Comparison of ENCODE assay signal across 14 cellular contexts in the genomic region with DNA sequence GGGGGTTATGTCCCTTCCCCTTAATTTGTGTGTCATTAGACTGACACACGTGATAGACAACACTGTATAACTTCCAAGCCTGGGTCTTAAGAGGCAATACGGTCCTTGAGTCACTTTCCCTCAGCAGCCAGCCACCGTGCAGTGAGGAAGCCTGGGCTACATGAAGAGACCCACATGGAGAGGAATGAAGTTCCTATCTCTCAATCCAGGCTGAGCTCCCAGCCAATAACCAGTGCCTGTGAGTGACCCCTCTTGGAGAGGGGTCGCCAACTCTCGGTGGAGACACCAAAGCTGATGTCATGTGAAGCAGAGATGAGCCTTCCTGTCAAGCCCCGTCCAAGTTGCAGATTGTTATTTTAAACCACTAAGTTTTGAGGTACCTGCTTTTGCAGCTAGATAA.
"Had no signal": no experiment of that assay in that cellular context is flagged by ENCODE, and none has a peak within 500 bp of the region (broad histone marks: within the 10 kb centered on the region; RNA-seq: fewer than 3 reads in every experiment).

No MANE protein-coding gene starts in this region.

- H3K27ac ChIP-seq: brain microvascular endothelial cell, left lung, pancreas, thyroid gland, uterus had no signal

- H3K27me3 ChIP-seq: brain microvascular endothelial cell, left lung, pancreas, thyroid gland, uterus had no signal

- H3K4me3 ChIP-seq: left lung, pancreas, thyroid gland, uterus had no signal

- H3K36me3 ChIP-seq: brain microvascular endothelial cell, left lung, pancreas, thyroid gland, uterus had no signal

- DNase-seq: activated CD4-positive, alpha-beta memory T cell treated with anti-CD3 and anti-CD28 coated beads, Interleukin-2, amount 10 ng/mL, durations not matched to agents 7 days and 5 days; activated gamma-delta T cell; activated T-cell treated with anti-CD3 and anti-CD28 coated beads, Interleukin-2, amount 50 U/mL, for 48 hours; amygdala; brain microvascular endothelial cell; cerebellar nuclear complex; dermis blood vessel endothelial cell; glutamatergic neuron; left lung; pancreas; stimulated activated CD4-positive, alpha-beta T cell treated with anti-CD3 and anti-CD28 coated beads, Interleukin-15, amount 100 ng/mL, for 24 hours; stimulated activated CD4-positive, alpha-beta T cell treated with anti-CD3 and anti-CD28 coated beads, Interleukin-4, amount 100 ng/mL, for 4 hours; thyroid gland; uterus had no signal

- H3K9me3 ChIP-seq: left lung, pancreas, thyroid gland, uterus had no signal

- H3K4me1 ChIP-seq: uterus had no signal
